1 cellular context compared by ENCODE assay signal in genomic region chr6:106360410-106360988, GRCh38.
A peak's percentile ranks its signal among the peaks of the same experiment; 100 is the strongest.
TF ChIP-seq lines count a peak whose summit lies in the region.

A gene with protein sequence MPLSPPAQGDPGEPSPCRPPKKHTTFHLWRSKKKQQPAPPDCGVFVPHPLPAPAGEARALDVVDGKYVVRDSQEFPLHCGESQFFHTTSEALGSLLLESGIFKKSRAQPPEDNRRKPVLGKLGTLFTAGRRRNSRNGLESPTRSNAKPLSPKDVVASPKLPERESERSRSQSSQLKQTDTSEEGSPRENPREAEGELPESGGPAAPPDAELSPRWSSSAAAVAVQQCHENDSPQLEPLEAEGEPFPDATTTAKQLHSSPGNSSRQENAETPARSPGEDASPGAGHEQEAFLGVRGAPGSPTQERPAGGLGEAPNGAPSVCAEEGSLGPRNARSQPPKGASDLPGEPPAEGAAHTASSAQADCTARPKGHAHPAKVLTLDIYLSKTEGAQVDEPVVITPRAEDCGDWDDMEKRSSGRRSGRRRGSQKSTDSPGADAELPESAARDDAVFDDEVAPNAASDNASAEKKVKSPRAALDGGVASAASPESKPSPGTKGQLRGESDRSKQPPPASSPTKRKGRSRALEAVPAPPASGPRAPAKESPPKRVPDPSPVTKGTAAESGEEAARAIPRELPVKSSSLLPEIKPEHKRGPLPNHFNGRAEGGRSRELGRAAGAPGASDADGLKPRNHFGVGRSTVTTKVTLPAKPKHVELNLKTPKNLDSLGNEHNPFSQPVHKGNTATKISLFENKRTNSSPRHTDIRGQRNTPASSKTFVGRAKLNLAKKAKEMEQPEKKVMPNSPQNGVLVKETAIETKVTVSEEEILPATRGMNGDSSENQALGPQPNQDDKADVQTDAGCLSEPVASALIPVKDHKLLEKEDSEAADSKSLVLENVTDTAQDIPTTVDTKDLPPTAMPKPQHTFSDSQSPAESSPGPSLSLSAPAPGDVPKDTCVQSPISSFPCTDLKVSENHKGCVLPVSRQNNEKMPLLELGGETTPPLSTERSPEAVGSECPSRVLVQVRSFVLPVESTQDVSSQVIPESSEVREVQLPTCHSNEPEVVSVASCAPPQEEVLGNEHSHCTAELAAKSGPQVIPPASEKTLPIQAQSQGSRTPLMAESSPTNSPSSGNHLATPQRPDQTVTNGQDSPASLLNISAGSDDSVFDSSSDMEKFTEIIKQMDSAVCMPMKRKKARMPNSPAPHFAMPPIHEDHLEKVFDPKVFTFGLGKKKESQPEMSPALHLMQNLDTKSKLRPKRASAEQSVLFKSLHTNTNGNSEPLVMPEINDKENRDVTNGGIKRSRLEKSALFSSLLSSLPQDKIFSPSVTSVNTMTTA (N-terminal part only) (plus strand): TSS chr6:106360717. CDS start chr6:106360909, 192 bp downstream.

TF ChIP-seq in H1, 55 proteins besides CTCF, POLR2A, EP300 and RAD21 (continued from another document):
- peak; percentile 82; the same call in 1 of the 2 replicates for TF ChIP-seq GTF2F1 (IDR thresholded peaks at IDR 0.05; ENCODE audit: borderline replicate concordance, low read depth, low read length)
- TF ChIP-seq POLR2AphosphoS5 (IDR thresholded peaks at IDR 0.05; ENCODE audit: low read depth, low read length): no peak
- TF ChIP-seq USF2 (IDR thresholded peaks at IDR 0.05; ENCODE audit: low read length): no peak
- TF ChIP-seq FOSL1 (IDR thresholded peaks at IDR 0.05; ENCODE audit: insufficient read depth, low read depth, low read length): peak; percentile 71; the same call in 1 of the 2 replicates
- peak; percentile 73 for TF ChIP-seq BACH1 (IDR thresholded peaks at IDR 0.05; ENCODE audit: low read length)
- peak; percentile 74 for TF ChIP-seq TAF1 (IDR thresholded peaks at IDR 0.05; ENCODE audit: low read depth, low read length)
- TF ChIP-seq RBBP5 (IDR thresholded peaks at IDR 0.05; ENCODE audit: borderline replicate concordance, low read depth, low read length): no peak; the same call in 1 of the 2 replicates
- TF ChIP-seq HDAC2 (IDR thresholded peaks at IDR 0.05; ENCODE audit: borderline replicate concordance in 1 of 2, low read depth in 2 of 2, low read length in 2 of 2): peak in 1 of 2 experiments; percentile 88; a peak in 2 of 4 replicates
- no peak for TF ChIP-seq ZNF274 (IDR thresholded peaks at IDR 0.05; ENCODE audit: borderline replicate concordance, extremely low read depth, low read length)
- no peak for TF ChIP-seq EZH2 (IDR thresholded peaks at IDR 0.05; ENCODE audit: low read depth, low read length, severe bottlenecking)
- no peak for TF ChIP-seq BRCA1 (IDR thresholded peaks at IDR 0.05; ENCODE audit: low read depth, low read length)
- peak; percentile 94 for TF ChIP-seq YY1 (IDR thresholded peaks at IDR 0.05; ENCODE audit: low read depth, low read length)
- no peak for TF ChIP-seq SRF (IDR thresholded peaks at IDR 0.05; ENCODE audit: low read depth, low read length)
- TF ChIP-seq ATF3 (IDR thresholded peaks at IDR 0.05; ENCODE audit: insufficient read depth, low read depth, low read length): no peak
- peak; percentile 84 for TF ChIP-seq KDM4A (IDR thresholded peaks at IDR 0.05; ENCODE audit: low read depth, low read length, severe bottlenecking)
- TF ChIP-seq NANOG (IDR thresholded peaks at IDR 0.05; ENCODE audit: insufficient read depth, low read depth, low read length, poor library complexity, severe bottlenecking): no peak
- TF ChIP-seq TCF12 (IDR thresholded peaks at IDR 0.05; ENCODE audit: low read depth, low read length): peak; percentile 68; the same call in 1 of the 2 replicates
- peak; percentile 25; the same call in 1 of the 2 replicates for TF ChIP-seq JUND (IDR thresholded peaks at IDR 0.05; ENCODE audit: low read length)
- TF ChIP-seq CBX5 (IDR thresholded peaks at IDR 0.05; ENCODE audit: low read depth, low read length): no peak
- peak; percentile 81 for TF ChIP-seq CTBP2 (IDR thresholded peaks at IDR 0.05; ENCODE audit: borderline replicate concordance, insufficient read depth, insufficient read length, low read length)
- TF ChIP-seq SIRT6 (IDR thresholded peaks at IDR 0.05; ENCODE audit: low read length): no peak
- 0 out of 2 replicates have a peak, but pooled peaks have one; percentile 12 for TF ChIP-seq CHD2 (IDR thresholded peaks at IDR 0.05; ENCODE audit: low read length)
- no peak for TF ChIP-seq CHD1 (IDR thresholded peaks at IDR 0.05; ENCODE audit: low read depth, low read length)
